1 cellular context compared by ENCODE assay signal in the genomic region with DNA sequence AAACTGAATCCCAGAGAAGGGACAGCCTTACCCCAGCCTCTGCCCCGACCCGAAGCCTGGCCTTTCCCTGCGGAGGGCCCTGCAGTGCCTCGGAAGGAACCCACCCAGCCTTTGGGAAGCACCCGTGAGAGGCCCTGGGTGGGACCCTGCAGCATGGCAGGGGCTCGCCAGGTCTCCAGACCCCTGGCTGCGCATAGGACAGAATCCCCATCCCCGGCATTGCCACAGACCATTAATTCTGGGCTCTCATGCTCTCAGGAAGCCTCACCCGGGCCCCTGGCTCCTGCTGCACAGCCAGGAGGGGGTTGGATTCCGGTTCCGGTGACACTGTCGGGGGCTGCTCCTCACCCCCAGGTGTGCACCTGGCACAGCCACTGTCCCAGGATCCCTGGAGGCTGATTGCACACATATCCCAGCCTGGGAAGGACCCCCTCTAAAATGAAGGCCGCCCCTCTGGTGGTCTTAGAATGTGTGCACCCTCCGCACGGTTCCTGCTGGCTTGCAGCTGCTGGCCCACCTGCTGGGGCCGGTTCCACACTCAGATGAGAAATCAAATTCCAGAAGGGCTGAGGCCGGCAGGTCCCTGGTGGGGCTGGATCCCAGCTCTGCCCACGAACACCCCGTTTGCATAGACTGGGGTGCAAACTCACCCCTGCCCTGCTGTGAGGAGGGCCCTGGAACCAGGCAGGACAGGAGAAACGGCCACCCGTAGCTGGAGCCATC.
A peak's percentile ranks its signal among the peaks of the same experiment; 100 is the strongest.
TF ChIP-seq lines count a peak whose summit lies in the region.

No MANE protein-coding gene starts in this region.

TF ChIP-seq in endothelial cell of umbilical vein, 7 proteins besides CTCF, POLR2A, EP300 and RAD21:
- TF ChIP-seq JUN (IDR thresholded peaks at IDR 0.05; ENCODE audit: borderline replicate concordance, insufficient read depth, insufficient read length, low read depth), result no peak
- no peak for TF ChIP-seq FOS (IDR thresholded peaks at IDR 0.05; ENCODE audit: borderline replicate concordance, insufficient read depth, low read length)
- TF ChIP-seq GATA2 (IDR thresholded peaks at IDR 0.05; ENCODE audit: insufficient read depth, insufficient read length, low read depth, low read length), result no peak
- no peak for TF ChIP-seq MYC (IDR thresholded peaks at IDR 0.05; ENCODE audit: low read depth, low read length)
- TF ChIP-seq, protein P1, sequence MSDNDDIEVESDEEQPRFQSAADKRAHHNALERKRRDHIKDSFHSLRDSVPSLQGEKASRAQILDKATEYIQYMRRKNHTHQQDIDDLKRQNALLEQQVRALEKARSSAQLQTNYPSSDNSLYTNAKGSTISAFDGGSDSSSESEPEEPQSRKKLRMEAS (IDR thresholded peaks at IDR 0.05; ENCODE audit: insufficient read depth, insufficient read length), result no peak
- peak; percentile 12 for TF ChIP-seq POLR2AphosphoS5 (IDR thresholded peaks at IDR 0.05; ENCODE audit: insufficient read depth, low read depth, low read length)
- TF ChIP-seq EZH2 (IDR thresholded peaks at IDR 0.05; ENCODE audit: borderline replicate concordance, low read depth, low read length, severe bottlenecking), result no peak
